Comparison of ENCODE assay signal across 8 cellular contexts in genomic region chr17:64441772-64442549, GRCh38. TPM values are rescaled to one million over a fixed set of nuclear protein-coding genes. Genes with fewer than 3 reads are reported as not detected.
DNase-seq lines count a peak whose midpoint lies in the region; ATAC-seq and TF ChIP-seq lines count a peak whose summit lies in the region.

No MANE protein-coding gene starts in this region.

- peaks cover 24 to 28% of the 10 kb centered on the region in 2 donors for H3K36me3 Mint-ChIP-seq in activated naive CD4-positive, alpha-beta T cell treated with anti-CD3 and anti-CD28 coated beads, Interleukin-2, amount 50 U/mL, for 72 hours

- H3K27me3 ChIP-seq in left lung (no peaks in the 10 kb centered on the region), upper lobe of left lung (no peaks in the 10 kb centered on the region)

- peaks cover 10 to 44% of the 10 kb centered on the region in 2 donors for H3K4me1 ChIP-seq in left lung
- peaks cover 5 to 22% (median 13%) of the 10 kb centered on the region in 4 donors for H3K4me1 ChIP-seq in upper lobe of left lung

- H3K4me3 ChIP-seq in left lung (peak overlapping the region in 1 of 2 donors; percentile 1), upper lobe of left lung (no peak overlapping the region)

- peaks cover 20% of the 10 kb centered on the region in 2 donors for H3K9me3 Mint-ChIP-seq in activated naive CD4-positive, alpha-beta T cell treated with anti-CD3 and anti-CD28 coated beads, Interleukin-2, amount 50 U/mL, for 72 hours

- TF ChIP-seq CTCF in left lung (IDR thresholded peaks at IDR 0.05) (no peak), upper lobe of left lung (IDR thresholded peaks at IDR 0.05) (no peak)

- intact Hi-C loops in left lung (cut with DNase I), result no loop called here

- WGBS in upper lobe of left lung, 2 donors, result 39 to 41% methylated on average over 10 of the region's 10 CpGs

- H3K27ac Mint-ChIP-seq in activated naive CD4-positive, alpha-beta T cell treated with anti-CD3 and anti-CD28 coated beads, Interleukin-2, amount 50 U/mL, for 72 hours, result peak overlapping the region; percentile 82 to 94

- no peak for TF ChIP-seq POLR2A in upper lobe of left lung (IDR thresholded peaks at IDR 0.05)

- H3K36me3 ChIP-seq in left lung (no peaks in the 10 kb centered on the region), upper lobe of left lung (no peaks in the 10 kb centered on the region)

- H3K9me3 ChIP-seq in left lung (peaks cover 0 to 29% of the 10 kb centered on the region in 2 donors), upper lobe of left lung (peaks cover 10 to 26% (median 17%) of the 10 kb centered on the region in 4 donors)

- peak; percentile 16 to 75 for ATAC-seq in activated naive CD4-positive, alpha-beta T cell treated with anti-CD3 and anti-CD28 coated beads, Interleukin-2, amount 50 U/mL, for 72 hours
- ATAC-seq in left lung, result peak; percentile 83
- ATAC-seq in upper lobe of left lung (ENCODE audit: low FRiP score in 2 of 2), result peak; percentile 67 to 90
- ATAC-seq in GM21717 (IDR thresholded peaks at IDR 0.05; ENCODE audit: unreplicated experiment), result no peak
- no peak for ATAC-seq in HG02840 (IDR thresholded peaks at IDR 0.05; ENCODE audit: low FRiP score, unreplicated experiment)
- ATAC-seq in HG02938 (IDR thresholded peaks at IDR 0.05; ENCODE audit: unreplicated experiment), result no peak

- H3K27ac ChIP-seq in left lung (peak overlapping the region; percentile 55 to 95), upper lobe of left lung (peak overlapping the region; percentile 37 to 82 (median 74))

- TF ChIP-seq EP300 in upper lobe of left lung (IDR thresholded peaks at IDR 0.05), result no peak

- peak; percentile 62 for DNase-seq in activated CD8-positive, alpha-beta memory T cell treated with anti-CD3 and anti-CD28 coated beads for 24 hours
- DNase-seq in activated CD8-positive, alpha-beta memory T cell treated with anti-CD3 and anti-CD28 coated beads, Interleukin-2, amount 50 U/mL, for 48 hours, result no peak
- no peak for DNase-seq in activated naive CD4-positive, alpha-beta T cell treated with anti-CD3 and anti-CD28 coated beads, Interleukin-2, amount 50 U/mL, for 72 hours (ENCODE audit: low spot score in 2 of 2)
- DNase-seq in left lung (peak in 1 of 2 donors; percentile 63), upper lobe of left lung (peak in 1 of 2 donors; percentile 65)

RNA-seq across cellular contexts. Expression of gene MILR1, which starts 7.0 kb away (rescaled TPM):
- under 1 TPM in 1 of 2 donors, not detected in 1; 0.64 TPM for total RNA-seq in activated naive CD4-positive, alpha-beta T cell treated with anti-CD3 and anti-CD28 coated beads, Interleukin-2, amount 50 U/mL, for 72 hours
- total RNA-seq in left lung, result 10 to 100 TPM; 17.3 to 34.4 TPM
- 10 to 100 TPM in 3 of 6 donors, 1 to 10 TPM in 3; 6.3 to 22.9 (median 10.2) TPM for total RNA-seq in upper lobe of left lung

RNA-seq across cellular contexts. Expression of gene PECAM1, which starts 51.3 kb away (rescaled TPM):
- 10 to 100 TPM in 1 of 2 donors, 1 to 10 TPM in 1; 6.3 to 21.5 TPM for total RNA-seq in activated naive CD4-positive, alpha-beta T cell treated with anti-CD3 and anti-CD28 coated beads, Interleukin-2, amount 50 U/mL, for 72 hours
- 100 to 1,000 TPM; 308 to 476 TPM for total RNA-seq in left lung
- total RNA-seq in upper lobe of left lung, result 100 to 1,000 TPM; 142 to 635 (median 351) TPM

RNA-seq across cellular contexts. Expression of gene POLG2, which starts 54.9 kb away (rescaled TPM):
- 10 to 100 TPM; 35.2 to 71.6 TPM for total RNA-seq in activated naive CD4-positive, alpha-beta T cell treated with anti-CD3 and anti-CD28 coated beads, Interleukin-2, amount 50 U/mL, for 72 hours
- total RNA-seq in left lung (10 to 100 TPM; 12.6 to 12.8 TPM), upper lobe of left lung (10 to 100 TPM in 5 of 6 donors, 1 to 10 TPM in 1; 4.1 to 25.2 (median 12.6) TPM)

Comparison
In these comparisons a context has a peak if more than half of its experiments do, and no peak if none do; other contexts are left out.
1. ATAC-seq: peak in activated naive CD4-positive, alpha-beta T cell treated with anti-CD3 and anti-CD28 coated beads, Interleukin-2, amount 50 U/mL, for 72 hours (2 of 2), left lung (single experiment) and upper lobe of left lung (2 of 2); none in GM21717 (single experiment), HG02840 (single experiment) and HG02938 (single experiment).
2. RNA of gene MILR1, which starts 7.0 kb away (total RNA-seq): 17.3 to 34.4 TPM in left lung and 6.3 to 22.9 TPM in upper lobe of left lung; 0.64 TPM in activated naive CD4-positive, alpha-beta T cell treated with anti-CD3 and anti-CD28 coated beads, Interleukin-2, amount 50 U/mL, for 72 hours; every median in the first group is over 4 times any median in the second.
3. RNA of gene PECAM1, which starts 51.3 kb away (total RNA-seq): 308 to 476 TPM in left lung and 142 to 635 TPM in upper lobe of left lung; 6.3 to 21.5 TPM in activated naive CD4-positive, alpha-beta T cell treated with anti-CD3 and anti-CD28 coated beads, Interleukin-2, amount 50 U/mL, for 72 hours; every median in the first group is over 4 times any median in the second.